ENCODE assay signal across 33 cellular contexts in genomic region chr9:10354591-10354990, GRCh38.
"Had no signal": no experiment of that assay in that cellular context is flagged by ENCODE, and none has a peak within 500 bp of the region (broad histone marks: within the 10 kb centered on the region; RNA-seq: fewer than 3 reads in every experiment).

No MANE protein-coding gene starts in this region.

- ATAC-seq: activated naive CD4-positive, alpha-beta T cell treated with anti-CD3 and anti-CD28 coated beads, Interleukin-2, amount 50 U/mL, for 72 hours; activated naive CD8-positive, alpha-beta T cell treated with anti-CD3 and anti-CD28 coated beads, Interleukin-2, amount 50 U/mL, for 24 hours; activated T-cell treated with anti-CD3 and anti-CD28 coated beads, Interleukin-2, amount 50 U/mL, for 4 hours; activated T-cell treated with anti-CD3 and anti-CD28 coated beads, Interleukin-2, amount 50 U/mL, for 72 hours; activated T-helper 17 cell treated with anti-CD3 and anti-CD28 coated beads, Interleukin-2, amount 50 U/mL, for 72 hours; body of pancreas had no signal

- H3K4me3 ChIP-seq: adrenal gland, ascending aorta, body of pancreas, breast epithelium, cardiac muscle cell had no signal

- DNase-seq: activated effector memory CD4-positive, alpha-beta T cell treated with anti-CD3 and anti-CD28 coated beads, Interleukin-2, amount 50 U/mL, for 16 hours; activated effector memory CD4-positive, alpha-beta T cell treated with Interleukin-2 at 50 U/mL for 16 hours; activated gamma-delta T cell; activated gamma-delta T cell treated with Interleukin-2 at 50 U/mL for 16 hours; activated naive CD4-positive, alpha-beta T cell; activated naive CD4-positive, alpha-beta T cell treated with anti-CD3 and anti-CD28 coated beads for 36 hours; activated naive CD4-positive, alpha-beta T cell treated with anti-CD3 and anti-CD28 coated beads, Interleukin-2, amount 10 ng/mL, durations not matched to agents 7 days and 5 days; activated naive CD4-positive, alpha-beta T cell treated with anti-CD3 and anti-CD28 coated beads, Interleukin-2, amount 50 U/mL, for 16 hours; activated naive CD4-positive, alpha-beta T cell treated with Interleukin-2 at 50 U/mL for 16 hours; activated naive CD8-positive, alpha-beta T cell treated with anti-CD3 and anti-CD28 coated beads for 36 hours; activated naive CD8-positive, alpha-beta T cell treated with anti-CD3 and anti-CD28 coated beads, Interleukin-2, amount 10 ng/mL, durations not matched to agents 7 days and 5 days; activated naive CD8-positive, alpha-beta T cell treated with anti-CD3 and anti-CD28 coated beads, Interleukin-2, amount 50 U/mL, for 24 hours; activated T-cell treated with anti-CD3 and anti-CD28 coated beads, Interleukin-2, amount 50 U/mL, for 1 hour; activated T-cell treated with anti-CD3 and anti-CD28 coated beads, Interleukin-2, amount 50 U/mL, for 24 hours; activated T-cell treated with anti-CD3 and anti-CD28 coated beads, Interleukin-2, amount 50 U/mL, for 4 hours; activated T-cell treated with anti-CD3 and anti-CD28 coated beads, Interleukin-2, amount 50 U/mL, for 48 hours; activated T-cell treated with anti-CD3 and anti-CD28 coated beads, Interleukin-2, amount 50 U/mL, for 72 hours; adrenal gland; amniotic stem cell; amygdala; anterior cingulate cortex; aorta; body of pancreas; brain microvascular endothelial cell; caudate nucleus; central memory CD4-positive, alpha-beta T cell; cerebellar nuclear complex had no signal

- H3K4me1 ChIP-seq: adrenal gland, ascending aorta, body of pancreas, breast epithelium had no signal

- H3K36me3 ChIP-seq: adrenal gland, ascending aorta, brain microvascular endothelial cell, breast epithelium, cardiac muscle cell had no signal

- H3K27ac ChIP-seq: adrenal gland, ascending aorta, body of pancreas, brain microvascular endothelial cell, breast epithelium, cardiac muscle cell had no signal

- H3K27me3 ChIP-seq: adrenal gland, ascending aorta, body of pancreas, brain microvascular endothelial cell, breast epithelium, cardiac muscle cell had no signal

- H3K9me3 ChIP-seq: adrenal gland, ascending aorta, body of pancreas, breast epithelium had no signal

- FAIRE-seq: astrocyte had no signal
